In the genomic region with DNA sequence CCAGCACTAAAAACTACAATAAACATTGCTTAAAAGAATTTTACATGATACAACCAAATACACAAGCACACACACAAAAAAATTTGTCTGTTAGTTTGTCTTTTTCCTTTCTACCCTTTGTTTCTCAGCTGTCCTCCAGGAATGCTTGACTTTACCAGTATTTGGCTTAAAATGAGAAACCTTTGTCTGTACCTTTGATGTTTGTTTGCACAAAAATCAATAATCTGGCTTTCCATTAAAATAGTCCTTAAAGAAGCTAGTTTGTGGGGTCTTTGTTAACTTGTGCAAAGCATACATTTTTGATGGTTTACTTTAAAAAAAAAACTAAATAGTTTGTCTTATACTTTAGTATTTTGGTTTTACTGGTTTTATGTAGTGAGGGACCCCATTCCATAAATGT, we compare ENCODE assay signal across 1 cellular context.
TF ChIP-seq lines count a peak whose summit lies in the region.

No MANE protein-coding gene starts in this region.

TF ChIP-seq in IMR-90, 13 proteins besides CTCF, POLR2A, EP300 and RAD21:
- TF ChIP-seq, protein P1, sequence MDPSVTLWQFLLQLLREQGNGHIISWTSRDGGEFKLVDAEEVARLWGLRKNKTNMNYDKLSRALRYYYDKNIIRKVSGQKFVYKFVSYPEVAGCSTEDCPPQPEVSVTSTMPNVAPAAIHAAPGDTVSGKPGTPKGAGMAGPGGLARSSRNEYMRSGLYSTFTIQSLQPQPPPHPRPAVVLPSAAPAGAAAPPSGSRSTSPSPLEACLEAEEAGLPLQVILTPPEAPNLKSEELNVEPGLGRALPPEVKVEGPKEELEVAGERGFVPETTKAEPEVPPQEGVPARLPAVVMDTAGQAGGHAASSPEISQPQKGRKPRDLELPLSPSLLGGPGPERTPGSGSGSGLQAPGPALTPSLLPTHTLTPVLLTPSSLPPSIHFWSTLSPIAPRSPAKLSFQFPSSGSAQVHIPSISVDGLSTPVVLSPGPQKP (IDR thresholded peaks at IDR 0.05; ENCODE audit: borderline replicate concordance, low read depth, low read length), result no peak
- no peak for TF ChIP-seq CHD1 (IDR thresholded peaks at IDR 0.05; ENCODE audit: low read depth, low read length)
- TF ChIP-seq FOS (IDR thresholded peaks at IDR 0.05; ENCODE audit: low read depth, low read length), result no peak
- TF ChIP-seq MAFK (IDR thresholded peaks at IDR 0.05; ENCODE audit: low read depth, low read length), result no peak
- TF ChIP-seq NFE2L2 (IDR thresholded peaks at IDR 0.05; ENCODE audit: low read depth, low read length), result no peak
- no peak for TF ChIP-seq MAZ (IDR thresholded peaks at IDR 0.05; ENCODE audit: borderline replicate concordance, low read depth, low read length)
- no peak for TF ChIP-seq MXI1 (IDR thresholded peaks at IDR 0.05; ENCODE audit: borderline replicate concordance, low read depth, low read length)
- TF ChIP-seq SMC3 (IDR thresholded peaks at IDR 0.05; ENCODE audit: low read depth, low read length), result no peak
- TF ChIP-seq, protein P2, sequence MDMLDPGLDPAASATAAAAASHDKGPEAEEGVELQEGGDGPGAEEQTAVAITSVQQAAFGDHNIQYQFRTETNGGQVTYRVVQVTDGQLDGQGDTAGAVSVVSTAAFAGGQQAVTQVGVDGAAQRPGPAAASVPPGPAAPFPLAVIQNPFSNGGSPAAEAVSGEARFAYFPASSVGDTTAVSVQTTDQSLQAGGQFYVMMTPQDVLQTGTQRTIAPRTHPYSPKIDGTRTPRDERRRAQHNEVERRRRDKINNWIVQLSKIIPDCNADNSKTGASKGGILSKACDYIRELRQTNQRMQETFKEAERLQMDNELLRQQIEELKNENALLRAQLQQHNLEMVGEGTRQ (IDR thresholded peaks at IDR 0.05; ENCODE audit: low read depth, low read length), result no peak
- no peak for TF ChIP-seq BHLHE40 (IDR thresholded peaks at IDR 0.05; ENCODE audit: low read depth, low read length)
- no peak for TF ChIP-seq RFX5 (IDR thresholded peaks at IDR 0.05; ENCODE audit: low read depth, low read length)
- no peak for TF ChIP-seq RCOR1 (IDR thresholded peaks at IDR 0.05; ENCODE audit: insufficient replicate concordance, low read length)
- TF ChIP-seq CEBPB (IDR thresholded peaks at IDR 0.05; ENCODE audit: low read depth, low read length), result no peak
